In the genomic region with DNA sequence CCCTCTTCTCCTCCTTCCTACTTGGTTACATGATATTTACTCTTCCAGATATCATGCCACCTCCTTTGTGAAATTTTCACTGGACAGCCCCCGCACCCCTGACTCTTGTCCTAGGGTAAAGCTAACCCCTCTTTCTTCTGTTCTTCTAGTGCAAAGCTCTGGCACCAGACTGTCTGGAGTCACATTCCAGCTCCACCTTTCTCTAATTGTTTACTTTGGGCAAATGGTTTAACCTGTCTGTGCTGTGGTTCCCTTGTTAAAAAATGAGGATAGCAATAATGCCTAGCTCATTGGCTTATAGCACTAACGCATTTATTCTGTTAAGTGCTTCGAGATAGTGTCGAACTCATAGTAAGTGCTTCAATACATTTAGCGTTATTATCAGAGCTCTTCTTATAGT, we compare ENCODE assay signal across 31 cellular contexts.
"Had no signal": no experiment of that assay in that cellular context is flagged by ENCODE, and none has a peak within 500 bp of the region (broad histone marks: within the 10 kb centered on the region; RNA-seq: fewer than 3 reads in every experiment).

No MANE protein-coding gene starts in this region.

- DNase-seq: activated B cell treated with CpG ODN at 0.5 μM for 24 hours; activated CD4-positive, alpha-beta memory T cell treated with anti-CD3 and anti-CD28 coated beads for 36 hours; activated CD4-positive, alpha-beta T cell treated with anti-CD3 and anti-CD28 coated beads for 1 hour; activated CD4-positive, alpha-beta T cell treated with anti-CD3 and anti-CD28 coated beads, Interleukin-2, amount 10 ng/mL, durations not matched to agents 24 days and 14 days; activated CD8-positive, alpha-beta memory T cell treated with anti-CD3 and anti-CD28 coated beads for 24 hours; activated effector memory CD4-positive, alpha-beta T cell treated with anti-CD3 and anti-CD28 coated beads, Interleukin-2, amount 50 U/mL, for 16 hours; activated naive CD4-positive, alpha-beta T cell treated with Interleukin-2 at 50 U/mL for 16 hours; activated naive CD8-positive, alpha-beta T cell treated with anti-CD3 and anti-CD28 coated beads, Interleukin-2, amount 50 U/mL, for 24 hours; activated T-cell treated with anti-CD3 and anti-CD28 coated beads, Interleukin-2, amount 50 U/mL, for 4 hours; amniotic stem cell; body of pancreas; Kasumi-1; KBM-7; NCI-H1048; NCI-H1436 treated with DMSO at 0.1 percent for 48 hours; NCI-H187; NCI-H2081; NCI-H2171 treated with DMSO at 0.1 percent for 48 hours; NCI-H226; NCI-H526; NCI-H82; RPMI8226; T-cell; T-helper 2 cell; T1000 had no signal

- H3K4me1 Mint-ChIP-seq: activated B cell treated with CpG ODN at 0.5 μM for 24 hours; activated CD4-positive, alpha-beta T cell treated with anti-CD3 and anti-CD28 coated beads, Interleukin-2, amount 10 ng/mL, durations not matched to agents 24 days and 14 days; activated naive CD8-positive, alpha-beta T cell treated with anti-CD3 and anti-CD28 coated beads, Interleukin-2, amount 50 U/mL, for 24 hours; central memory CD8-positive, alpha-beta T cell; T-cell had no signal

- H3K36me3 Mint-ChIP-seq: activated CD4-positive, alpha-beta memory T cell treated with anti-CD3 and anti-CD28 coated beads for 36 hours; activated naive CD4-positive, alpha-beta T cell treated with anti-CD3 and anti-CD28 coated beads, Interleukin-2, amount 50 U/mL, for 72 hours; T-cell had no signal

- H3K4me3 Mint-ChIP-seq: activated B cell treated with CpG ODN at 0.5 μM for 24 hours; activated CD4-positive, alpha-beta memory T cell treated with anti-CD3 and anti-CD28 coated beads for 36 hours; activated CD4-positive, alpha-beta T cell treated with anti-CD3 and anti-CD28 coated beads, Interleukin-2, amount 10 ng/mL, durations not matched to agents 24 days and 14 days; activated naive CD8-positive, alpha-beta T cell treated with anti-CD3 and anti-CD28 coated beads, Interleukin-2, amount 50 U/mL, for 24 hours; activated T-cell treated with anti-CD3 and anti-CD28 coated beads, Interleukin-2, amount 50 U/mL, for 4 hours; central memory CD8-positive, alpha-beta T cell; T-cell had no signal

- H3K27ac Mint-ChIP-seq: activated B cell treated with CpG ODN at 0.5 μM for 24 hours; activated CD4-positive, alpha-beta memory T cell treated with anti-CD3 and anti-CD28 coated beads for 36 hours; activated CD4-positive, alpha-beta T cell treated with anti-CD3 and anti-CD28 coated beads, Interleukin-2, amount 10 ng/mL, durations not matched to agents 24 days and 14 days; activated naive CD4-positive, alpha-beta T cell treated with anti-CD3 and anti-CD28 coated beads, Interleukin-2, amount 50 U/mL, for 72 hours; activated naive CD8-positive, alpha-beta T cell treated with anti-CD3 and anti-CD28 coated beads, Interleukin-2, amount 50 U/mL, for 24 hours; T-cell had no signal

- H3K4me3 ChIP-seq: ascending aorta, body of pancreas, SK-N-MC had no signal

- H3K4me1 ChIP-seq: ascending aorta, body of pancreas had no signal

- H3K9me3 ChIP-seq: ascending aorta, body of pancreas had no signal

- H3K36me3 ChIP-seq: ascending aorta had no signal

- H3K9me3 Mint-ChIP-seq: activated B cell treated with CpG ODN at 0.5 μM for 24 hours; activated CD4-positive, alpha-beta memory T cell treated with anti-CD3 and anti-CD28 coated beads for 36 hours; activated CD4-positive, alpha-beta T cell treated with anti-CD3 and anti-CD28 coated beads, Interleukin-2, amount 10 ng/mL, durations not matched to agents 24 days and 14 days; activated naive CD4-positive, alpha-beta T cell treated with anti-CD3 and anti-CD28 coated beads, Interleukin-2, amount 50 U/mL, for 72 hours; activated naive CD8-positive, alpha-beta T cell treated with anti-CD3 and anti-CD28 coated beads, Interleukin-2, amount 50 U/mL, for 24 hours; activated T-cell treated with anti-CD3 and anti-CD28 coated beads, Interleukin-2, amount 50 U/mL, for 4 hours; central memory CD8-positive, alpha-beta T cell; T-cell had no signal

- ATAC-seq: activated naive CD4-positive, alpha-beta T cell treated with anti-CD3 and anti-CD28 coated beads, Interleukin-2, amount 50 U/mL, for 72 hours; activated naive CD8-positive, alpha-beta T cell treated with anti-CD3 and anti-CD28 coated beads, Interleukin-2, amount 50 U/mL, for 24 hours; activated T-cell treated with anti-CD3 and anti-CD28 coated beads, Interleukin-2, amount 50 U/mL, for 4 hours; body of pancreas; Panc1; Right ventricle myocardium inferior; T-cell had no signal
